ENCODE assay signal across 22 cellular contexts in the genomic region with DNA sequence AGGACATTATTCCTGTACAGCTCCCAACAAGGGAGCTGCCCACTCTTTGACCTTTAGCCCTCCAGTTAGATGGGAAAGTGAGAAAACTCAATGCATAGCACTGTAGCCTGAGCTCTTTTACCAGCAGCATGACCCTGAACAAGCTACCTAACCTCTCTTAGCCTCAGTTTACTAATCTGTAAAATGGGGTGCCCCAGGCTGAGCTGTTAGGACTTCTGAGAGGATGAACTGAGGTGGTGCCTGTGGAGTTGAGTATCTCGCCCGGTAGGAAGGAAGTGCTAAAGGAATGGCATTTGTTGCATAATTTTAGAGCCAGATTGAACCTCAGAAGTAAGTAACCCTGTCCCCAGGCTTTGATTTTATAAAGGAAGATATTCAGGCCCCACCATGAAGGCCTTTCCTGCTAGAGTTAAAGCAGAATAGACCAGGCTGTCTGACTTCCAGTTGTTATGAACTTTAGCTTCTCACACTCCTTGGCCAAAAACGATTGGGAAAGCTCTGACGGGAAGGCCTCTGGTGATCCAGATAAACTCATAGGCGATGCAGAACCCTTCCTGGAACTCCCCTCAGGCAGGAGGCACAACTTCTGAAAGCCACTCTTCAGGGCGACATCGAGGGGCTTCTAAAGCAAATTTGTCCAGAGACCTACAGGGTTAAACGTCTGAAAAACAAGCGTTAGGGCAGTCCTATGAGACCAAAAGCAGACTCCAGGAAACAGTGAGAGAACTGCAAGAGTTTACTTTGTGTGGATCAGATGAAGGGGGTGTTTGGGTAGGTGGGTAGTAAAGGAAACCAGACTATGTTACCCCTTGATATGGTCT. TPM values are rescaled to one million over a fixed set of nuclear protein-coding genes. Genes with fewer than 3 reads are reported as not detected.
A peak's percentile ranks its signal among the peaks of the same experiment; 100 is the strongest.
DNase-seq lines count a peak whose midpoint lies in the region; ATAC-seq, FAIRE-seq and TF ChIP-seq lines count a peak whose summit lies in the region.
"Had no signal": no experiment of that assay in that cellular context is flagged by ENCODE, and none has a peak within 500 bp of the region (broad histone marks: within the 10 kb centered on the region; RNA-seq: fewer than 3 reads in every experiment).

No MANE protein-coding gene starts in this region.

- no peak overlapping the region for H3K4me3 ChIP-seq in bronchial epithelial cell (ENCODE audit: low read depth, low read length)
- H3K4me3 ChIP-seq: BLaER1 treated with 17β-estradiol and CSF1 and Interleukin-3, amounts not matched to agents 10 nM and 100 nM; GM23338 had no signal

- DNase-seq in activated CD4-positive, alpha-beta T cell treated with anti-CD3 and anti-CD28 coated beads, Interleukin-2, amount 10 ng/mL, durations not matched to agents 24 days and 14 days: peak; percentile 42
- DNase-seq in activated CD4-positive, alpha-beta T cell treated with anti-CD3 and anti-CD28 coated beads for 48 hours: no peak
- no peak for DNase-seq in bronchial epithelial cell (ENCODE audit: low read depth)
- peak; percentile 80 for DNase-seq in left lobe of liver (ENCODE audit: low spot score)
- DNase-seq in osteocyte (ENCODE audit: extremely low spot score, unreplicated experiment): peak; percentile 60
- no peak for DNase-seq in NCI-H69 (lab: John Stamatoyannopoulos, UW)
- DNase-seq: 8988T; CD8-positive, alpha-beta memory T cell; COR-L47; HCEC 1CT had no signal

- no peak overlapping the region for H3K4me3 Mint-ChIP-seq in activated CD4-positive, alpha-beta T cell treated with anti-CD3 and anti-CD28 coated beads, Interleukin-2, amount 10 ng/mL, durations not matched to agents 24 days and 14 days
- no peak overlapping the region for H3K4me3 Mint-ChIP-seq in osteocyte (ENCODE audit: unreplicated experiment)
- H3K4me3 Mint-ChIP-seq: B cell; CD8-positive, alpha-beta memory T cell; GM23338; IgD-negative memory B cell had no signal

- intact Hi-C loops in activated CD4-positive, alpha-beta T cell treated with anti-CD3 and anti-CD28 coated beads, Interleukin-2, amount 10 ng/mL, durations not matched to agents 24 days and 14 days (cut with micrococcal nuclease): no loop called here

- H3K27me3 ChIP-seq in bronchial epithelial cell (ENCODE audit: control insufficient read depth, insufficient read depth, low read length): no peaks in the 10 kb centered on the region
- H3K27me3 ChIP-seq: BLaER1 treated with 17β-estradiol and CSF1 and Interleukin-3, amounts not matched to agents 10 nM and 100 nM had no signal

- ATAC-seq in left lobe of liver: peak; percentile 46
- ATAC-seq in HG02623 (IDR thresholded peaks at IDR 0.05; ENCODE audit: unreplicated experiment): no peak
- ATAC-seq in GM18519 (IDR thresholded peaks at IDR 0.05; ENCODE audit: low FRiP score, unreplicated experiment): no peak
- ATAC-seq: GM23338 had no signal

- FAIRE-seq in bronchial epithelial cell (lab: Jason Lieb, UNC): peak; percentile 70
- FAIRE-seq: G401.6, GM12891, GM18507, H54, HTR-8/SVneo had no signal

- TF ChIP-seq CTCF in bronchial epithelial cell (IDR thresholded peaks at IDR 0.05; ENCODE audit: insufficient read depth, low read length, severe bottlenecking) (no peak), osteocyte (IDR thresholded peaks at IDR 0.05) (no peak)

- no peaks in the 10 kb centered on the region for H3K36me3 ChIP-seq in bronchial epithelial cell (ENCODE audit: control insufficient read depth, insufficient read depth, low read length)
- H3K36me3 ChIP-seq: BLaER1 treated with 17β-estradiol and CSF1 and Interleukin-3, amounts not matched to agents 10 nM and 100 nM had no signal

- no peaks in the 10 kb centered on the region for H3K36me3 Mint-ChIP-seq in activated CD4-positive, alpha-beta T cell treated with anti-CD3 and anti-CD28 coated beads, Interleukin-2, amount 10 ng/mL, durations not matched to agents 24 days and 14 days (ENCODE audit: low read depth)
- H3K36me3 Mint-ChIP-seq in osteocyte (ENCODE audit: unreplicated experiment): no peaks in the 10 kb centered on the region
- H3K36me3 Mint-ChIP-seq: CD8-positive, alpha-beta memory T cell had no signal

- no peaks in the 10 kb centered on the region for H3K27me3 Mint-ChIP-seq in activated CD4-positive, alpha-beta T cell treated with anti-CD3 and anti-CD28 coated beads, Interleukin-2, amount 10 ng/mL, durations not matched to agents 24 days and 14 days
- H3K27me3 Mint-ChIP-seq in osteocyte (ENCODE audit: unreplicated experiment): no peaks in the 10 kb centered on the region
- H3K27me3 Mint-ChIP-seq: B cell had no signal

- H3K4me1 Mint-ChIP-seq in activated CD4-positive, alpha-beta T cell treated with anti-CD3 and anti-CD28 coated beads, Interleukin-2, amount 10 ng/mL, durations not matched to agents 24 days and 14 days: no peaks in the 10 kb centered on the region
- H3K4me1 Mint-ChIP-seq in osteocyte (ENCODE audit: unreplicated experiment): no peaks in the 10 kb centered on the region
- H3K4me1 Mint-ChIP-seq: B cell; CD8-positive, alpha-beta memory T cell; GM23338; IgD-negative memory B cell had no signal

- no peak overlapping the region for H3K27ac Mint-ChIP-seq in activated CD4-positive, alpha-beta T cell treated with anti-CD3 and anti-CD28 coated beads, Interleukin-2, amount 10 ng/mL, durations not matched to agents 24 days and 14 days
- H3K27ac Mint-ChIP-seq in osteocyte (ENCODE audit: unreplicated experiment): no peak overlapping the region
- H3K27ac Mint-ChIP-seq: B cell, GM23338, IgD-negative memory B cell had no signal

- peaks cover 9% of the 10 kb centered on the region for H3K9me3 Mint-ChIP-seq in activated CD4-positive, alpha-beta T cell treated with anti-CD3 and anti-CD28 coated beads, Interleukin-2, amount 10 ng/mL, durations not matched to agents 24 days and 14 days
- peaks cover 11% of the 10 kb centered on the region for H3K9me3 Mint-ChIP-seq in osteocyte (ENCODE audit: unreplicated experiment)
- H3K9me3 Mint-ChIP-seq: GM23338 had no signal

RNA-seq across cellular contexts. Expression of a gene that starts 2.5 kb away (rescaled TPM):
- not detected in 2 replicates for total RNA-seq in activated CD4-positive, alpha-beta T cell treated with anti-CD3 and anti-CD28 coated beads, Interleukin-2, amount 10 ng/mL, durations not matched to agents 24 days and 14 days
- total RNA-seq in bronchial epithelial cell (not detected in 2 replicates), left lobe of liver (200 TPM), osteocyte (not detected in 2 replicates)
- total RNA-seq: A673; B cell; CD8-positive, alpha-beta memory T cell; GM23338 had no signal

RNA-seq across cellular contexts. Expression of a gene that starts 27.6 kb away (rescaled TPM):
- not detected in 2 replicates for total RNA-seq in activated CD4-positive, alpha-beta T cell treated with anti-CD3 and anti-CD28 coated beads, Interleukin-2, amount 10 ng/mL, durations not matched to agents 24 days and 14 days
- total RNA-seq in bronchial epithelial cell: not detected in 2 replicates
- total RNA-seq in left lobe of liver: 155 TPM
- not detected in 2 replicates for total RNA-seq in osteocyte
- total RNA-seq: A673; B cell; CD8-positive, alpha-beta memory T cell; GM23338 had no signal

Comparison
In these comparisons a context has a peak if more than half of its experiments do, and no peak if none do; other contexts are left out.
1. DNase-seq: peak in activated CD4-positive, alpha-beta T cell treated with anti-CD3 and anti-CD28 coated beads, Interleukin-2, amount 10 ng/mL, durations not matched to agents 24 days and 14 days (single experiment), left lobe of liver (single experiment) and osteocyte (single experiment); none in activated CD4-positive, alpha-beta T cell treated with anti-CD3 and anti-CD28 coated beads for 48 hours (single experiment), bronchial epithelial cell (single experiment) and NCI-H69 (single experiment).
2. RNA of a gene that starts 2.5 kb away (total RNA-seq): 200 TPM in left lobe of liver (single experiment); not detected in activated CD4-positive, alpha-beta T cell treated with anti-CD3 and anti-CD28 coated beads, Interleukin-2, amount 10 ng/mL, durations not matched to agents 24 days and 14 days, not detected in bronchial epithelial cell and not detected in osteocyte; every median in the first group is over 100 times any median in the second.
3. RNA of a gene that starts 27.6 kb away (total RNA-seq): 155 TPM in left lobe of liver (single experiment); not detected in activated CD4-positive, alpha-beta T cell treated with anti-CD3 and anti-CD28 coated beads, Interleukin-2, amount 10 ng/mL, durations not matched to agents 24 days and 14 days, not detected in bronchial epithelial cell and not detected in osteocyte; every median in the first group is over 100 times any median in the second.